ENCODE assay signal across 7 cellular contexts in genomic region chr17:57947369-57947768, GRCh38. TPM values are rescaled to one million over a fixed set of nuclear protein-coding genes. Genes with fewer than 3 reads are reported as not detected.
A peak's percentile ranks its signal among the peaks of the same experiment; 100 is the strongest.
DNase-seq lines count a peak whose midpoint lies in the region; ATAC-seq, FAIRE-seq and TF ChIP-seq lines count a peak whose summit lies in the region.

No MANE protein-coding gene starts in this region.

- H3K9me3 Mint-ChIP-seq in activated T-helper 1 cell treated with anti-CD3 and anti-CD28 coated beads, Interleukin-12 subunit alpha, Interleukin-12 subunit beta, Interleukin-2, Interleukin-4 antibody, amounts not matched to agents 30 ng/mL and 10 ng/mL and 1 ng/mL, durations not matched to agents 14 hours and 24 hours and 36 hours, result no peaks in the 10 kb centered on the region

- H3K36me3 ChIP-seq in kidney (ENCODE audit: control insufficient read depth in 1 of 2, insufficient read depth in 2 of 2, low read length in 2 of 2) (no peaks in the 10 kb centered on the region), stomach (no peaks in the 10 kb centered on the region)

- no peak for TF ChIP-seq EP300 in stomach (IDR thresholded peaks at IDR 0.05)

- H3K9ac ChIP-seq in kidney (ENCODE audit: low read length in 2 of 2), result peak overlapping the region; percentile 2 to 68

- H3K36me3 Mint-ChIP-seq in activated T-helper 1 cell treated with anti-CD3 and anti-CD28 coated beads, Interleukin-12 subunit alpha, Interleukin-12 subunit beta, Interleukin-2, Interleukin-4 antibody, amounts not matched to agents 30 ng/mL and 10 ng/mL and 1 ng/mL, durations not matched to agents 14 hours and 24 hours and 36 hours (ENCODE audit: low read depth), result no peaks in the 10 kb centered on the region

- TF ChIP-seq POLR2A in stomach (IDR thresholded peaks at IDR 0.05), result no peak

- H3K4me1 Mint-ChIP-seq in activated T-helper 1 cell treated with anti-CD3 and anti-CD28 coated beads, Interleukin-12 subunit alpha, Interleukin-12 subunit beta, Interleukin-2, Interleukin-4 antibody, amounts not matched to agents 30 ng/mL and 10 ng/mL and 1 ng/mL, durations not matched to agents 14 hours and 24 hours and 36 hours (ENCODE audit: low read depth), result peaks cover 44% of the 10 kb centered on the region

- H3K27ac Mint-ChIP-seq in activated T-helper 1 cell treated with anti-CD3 and anti-CD28 coated beads, Interleukin-12 subunit alpha, Interleukin-12 subunit beta, Interleukin-2, Interleukin-4 antibody, amounts not matched to agents 30 ng/mL and 10 ng/mL and 1 ng/mL, durations not matched to agents 14 hours and 24 hours and 36 hours, result no peak overlapping the region

- WGBS in stomach, 5 donors, result 63 to 76% (median 69%) methylated on average over 9 of the region's 9 CpGs

- H3K27ac ChIP-seq in HL-60 (replicated peaks) (peak overlapping the region; percentile 48), kidney (ENCODE audit: low read depth in 2 of 2, low read length in 2 of 2) (peak overlapping the region; percentile 75 to 84), stomach (peak overlapping the region; percentile 40 to 99 (median 88))

- H3K4me1 ChIP-seq in kidney (ENCODE audit: control insufficient read depth in 1 of 2, insufficient read depth in 1 of 2, low read depth in 1 of 2, low read length in 2 of 2), result peaks cover 29 to 35% of the 10 kb centered on the region in 2 donors
- H3K4me1 ChIP-seq in stomach, result peaks cover 51 to 96% (median 76%) of the 10 kb centered on the region in 4 donors

- TF ChIP-seq CTCF in HL-60 (IDR thresholded peaks at IDR 0.05; ENCODE audit: insufficient read depth, low read length), result no peak
- no peak for TF ChIP-seq CTCF in kidney (IDR thresholded peaks at IDR 0.05; ENCODE audit: borderline replicate concordance, extremely low read depth, insufficient read depth)
- no peak for TF ChIP-seq CTCF in stomach (IDR thresholded peaks at IDR 0.05)

- no peak for ATAC-seq in GM21825 (IDR thresholded peaks at IDR 0.05; ENCODE audit: unreplicated experiment)
- no peak for ATAC-seq in GM19463 (IDR thresholded peaks at IDR 0.05; ENCODE audit: unreplicated experiment)

- H3K9me3 ChIP-seq in kidney (ENCODE audit: control insufficient read depth in 1 of 2, low read length in 2 of 2), result no peaks in the 10 kb centered on the region
- no peaks in the 10 kb centered on the region for H3K9me3 ChIP-seq in stomach

- intact Hi-C loops in activated T-helper 1 cell treated with anti-CD3 and anti-CD28 coated beads, Interleukin-12 subunit alpha, Interleukin-12 subunit beta, Interleukin-2, Interleukin-4 antibody, amounts not matched to agents 30 ng/mL and 10 ng/mL and 1 ng/mL, durations not matched to agents 14 hours and 24 hours and 36 hours (cut with micrococcal nuclease), result no loop called here
- intact Hi-C loops in kidney (cut with DNase I), result no loop called here
- intact Hi-C loops in stomach (cut with DNase I; ENCODE audit: low total_unique reads), result no loop called here

- peak overlapping the region; percentile 28 for H3K4me3 Mint-ChIP-seq in activated T-helper 1 cell treated with anti-CD3 and anti-CD28 coated beads, Interleukin-12 subunit alpha, Interleukin-12 subunit beta, Interleukin-2, Interleukin-4 antibody, amounts not matched to agents 30 ng/mL and 10 ng/mL and 1 ng/mL, durations not matched to agents 14 hours and 24 hours and 36 hours

- peaks cover 48% of the 10 kb centered on the region for H3K27me3 Mint-ChIP-seq in activated T-helper 1 cell treated with anti-CD3 and anti-CD28 coated beads, Interleukin-12 subunit alpha, Interleukin-12 subunit beta, Interleukin-2, Interleukin-4 antibody, amounts not matched to agents 30 ng/mL and 10 ng/mL and 1 ng/mL, durations not matched to agents 14 hours and 24 hours and 36 hours (ENCODE audit: insufficient read depth)

- DNase-seq in HL-60 (ENCODE audit: low read depth in 1 of 2, low spot score in 1 of 2) (no peak), kidney (no peak), stomach (no peak), SKM-1 (lab: John Stamatoyannopoulos, UW; ENCODE audit: unreplicated experiment) (no peak)
- no peak for DNase-seq in activated T-helper 1 cell treated with anti-CD3 and anti-CD28 coated beads, Interleukin-12 subunit alpha, Interleukin-12 subunit beta, Interleukin-2, Interleukin-4 antibody, amounts not matched to agents 30 ng/mL and 10 ng/mL and 1 ng/mL, durations not matched to agents 14 hours and 24 hours and 36 hours (ENCODE audit: low spot score)

- no peaks in the 10 kb centered on the region for H3K27me3 ChIP-seq in HL-60 (ENCODE audit: insufficient read depth, poor library complexity, severe bottlenecking)
- H3K27me3 ChIP-seq in stomach, result no peaks in the 10 kb centered on the region

- H3K4me3 ChIP-seq in HL-60 (replicated peaks; ENCODE audit: insufficient read depth, low read length) (no peak overlapping the region; the same call in 1 of the 2 replicates), kidney (ENCODE audit: low read length in 2 of 2) (peak overlapping the region; percentile 53 to 72), stomach (peak overlapping the region; percentile 34 to 45 (median 40))

- no peak for FAIRE-seq in kidney (lab: Jason Lieb, UNC)

RNA-seq across cellular contexts. Expression of gene CUEDC1, which starts 7.8 kb away (rescaled TPM):
- total RNA-seq in activated T-helper 1 cell treated with anti-CD3 and anti-CD28 coated beads, Interleukin-12 subunit alpha, Interleukin-12 subunit beta, Interleukin-2, Interleukin-4 antibody, amounts not matched to agents 30 ng/mL and 10 ng/mL and 1 ng/mL, durations not matched to agents 14 hours and 24 hours and 36 hours, result 0.37 TPM in 1 of 2 replicates, not detected in the other
- total RNA-seq in kidney (52.3 TPM), stomach (100 to 1,000 TPM in 1 of 5 donors, 10 to 100 TPM in 4; 10.5 to 111 (median 23.6) TPM)
- polyA plus RNA-seq in kidney (ENCODE audit: insufficient read depth, low read depth, low replicate concordance) (33.0 TPM), stomach (10 to 100 TPM; 16.5 to 30.1 (median 19.8) TPM)

RNA-seq across cellular contexts. Expression of gene VEZF1, which starts 40.7 kb away (rescaled TPM):
- total RNA-seq in activated T-helper 1 cell treated with anti-CD3 and anti-CD28 coated beads, Interleukin-12 subunit alpha, Interleukin-12 subunit beta, Interleukin-2, Interleukin-4 antibody, amounts not matched to agents 30 ng/mL and 10 ng/mL and 1 ng/mL, durations not matched to agents 14 hours and 24 hours and 36 hours, result 37.7 and 41.2 TPM in 2 replicates
- 92.5 TPM for total RNA-seq in kidney
- 26.0 TPM for polyA plus RNA-seq in kidney (ENCODE audit: insufficient read depth, low read depth, low replicate concordance)
- 100 to 1,000 TPM in 1 of 5 donors, 10 to 100 TPM in 3, 1 to 10 TPM in 1; 7.8 to 103 (median 31.0) TPM for total RNA-seq in stomach
- polyA plus RNA-seq in stomach, result 10 to 100 TPM; 15.8 to 27.2 (median 19.7) TPM

RNA-seq across cellular contexts. Expression of gene SRSF1, which starts 59.7 kb away (rescaled TPM):
- 491 and 498 TPM in 2 replicates for total RNA-seq in activated T-helper 1 cell treated with anti-CD3 and anti-CD28 coated beads, Interleukin-12 subunit alpha, Interleukin-12 subunit beta, Interleukin-2, Interleukin-4 antibody, amounts not matched to agents 30 ng/mL and 10 ng/mL and 1 ng/mL, durations not matched to agents 14 hours and 24 hours and 36 hours
- total RNA-seq in kidney (177 TPM), stomach (100 to 1,000 TPM; 160 to 351 (median 242) TPM)
- polyA plus RNA-seq in kidney (ENCODE audit: insufficient read depth, low read depth, low replicate concordance) (69.8 TPM), stomach (10 to 100 TPM; 81.7 to 97.9 (median 84.0) TPM)
